8 cellular contexts compared by ENCODE assay signal in the genomic region with DNA sequence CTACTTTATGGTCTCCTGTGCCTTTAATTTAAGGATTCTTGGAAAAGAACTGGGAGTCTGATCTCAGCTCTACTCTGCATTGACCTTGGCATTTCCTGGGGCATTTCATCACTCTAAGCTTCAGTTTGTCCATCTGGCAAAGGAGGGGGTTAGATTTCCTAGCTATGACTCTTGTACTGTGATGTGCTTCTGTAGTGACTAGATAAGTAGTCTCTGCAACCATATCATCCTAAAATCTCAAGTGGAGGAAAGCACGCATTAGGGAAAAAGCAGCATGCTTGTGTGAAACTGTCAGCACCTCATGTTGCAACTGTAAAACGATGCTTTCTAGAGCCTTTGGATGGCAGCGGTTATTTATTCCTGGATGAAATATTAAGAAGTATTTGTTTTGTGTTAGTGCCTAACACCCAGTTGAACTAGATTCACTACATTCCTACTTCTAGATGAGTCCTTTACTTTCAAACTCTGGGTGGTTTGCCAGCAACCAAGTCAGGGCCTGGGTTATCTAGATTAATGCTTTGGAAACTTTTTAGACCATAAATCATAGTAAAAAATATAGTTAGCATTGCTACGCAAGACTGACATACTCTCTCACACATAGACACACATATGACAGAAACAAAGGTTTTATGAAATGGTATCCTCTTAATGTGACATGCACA. TPM values are rescaled to one million over a fixed set of nuclear protein-coding genes. Genes with fewer than 3 reads are reported as not detected.
DNase-seq lines count a peak whose midpoint lies in the region; ATAC-seq and TF ChIP-seq lines count a peak whose summit lies in the region.

No MANE protein-coding gene starts in this region.

- H3K36me3 ChIP-seq in hepatocyte (replicated peaks; ENCODE audit: insufficient read depth, low read depth) (no peaks in the 10 kb centered on the region), upper lobe of left lung (no peaks in the 10 kb centered on the region), Karpas-422 (ENCODE audit: insufficient read depth, low read length) (no peaks in the 10 kb centered on the region)

- H3K27me3 ChIP-seq in hepatocyte (no peaks in the 10 kb centered on the region), upper lobe of left lung (no peaks in the 10 kb centered on the region), Karpas-422 (ENCODE audit: low read length) (no peaks in the 10 kb centered on the region)

- H3K9ac ChIP-seq in Karpas-422 (ENCODE audit: low read length): no peak overlapping the region

- peak; percentile 18 for DNase-seq in NOMO-1 treated with DMSO at 0.1 percent for 48 hours (lab: John Stamatoyannopoulos, UW; ENCODE audit: unreplicated experiment)
- DNase-seq in NOMO-1 treated with dmso at 0.1 percent for 144 hours (lab: John Stamatoyannopoulos, UW; ENCODE audit: unreplicated experiment): no peak
- peak; percentile 63 for DNase-seq in hepatocyte (ENCODE audit: low spot score)
- DNase-seq in upper lobe of left lung: peak in 1 of 2 donors; percentile 30
- DNase-seq in Karpas-422: no peak

- TF ChIP-seq CTCF in WI38 (IDR thresholded peaks at IDR 0.05; ENCODE audit: low read depth, low read length) (no peak), hepatocyte (IDR thresholded peaks at IDR 0.05; ENCODE audit: poor library complexity) (no peak), upper lobe of left lung (IDR thresholded peaks at IDR 0.05) (no peak)

- H3K79me2 ChIP-seq in hepatocyte: peaks cover 76% of the 10 kb centered on the region
- H3K79me2 ChIP-seq in Karpas-422 (ENCODE audit: low read length): no peaks in the 10 kb centered on the region

- ATAC-seq in upper lobe of left lung (ENCODE audit: low FRiP score in 2 of 2): peak; percentile 86 to 93
- ATAC-seq in GM21381 (IDR thresholded peaks at IDR 0.05; ENCODE audit: unreplicated experiment): no peak
- ATAC-seq in HG03521 (IDR thresholded peaks at IDR 0.05; ENCODE audit: unreplicated experiment): no peak

- H3K27ac ChIP-seq in hepatocyte (peak overlapping the region; percentile 55), upper lobe of left lung (peak overlapping the region; percentile 7 to 75 (median 42)), Karpas-422 (ENCODE audit: low read length) (no peak overlapping the region)

- TF ChIP-seq EP300 in upper lobe of left lung (IDR thresholded peaks at IDR 0.05): peak in 2 of 4 donors; percentile 4 to 11

- H3K4me2 ChIP-seq in hepatocyte: peak overlapping the region; percentile 29
- H3K4me2 ChIP-seq in Karpas-422 (ENCODE audit: low read depth, low read length, poor library complexity, severe bottlenecking): no peak overlapping the region

- TF ChIP-seq POLR2A in upper lobe of left lung (IDR thresholded peaks at IDR 0.05): no peak

- no peak overlapping the region for H2AFZ ChIP-seq in hepatocyte
- no peak overlapping the region for H2AFZ ChIP-seq in Karpas-422 (ENCODE audit: low read length)

- WGBS in hepatocyte (ENCODE audit: low lambda C conversion rate, missing lambda C conversion rate): 41% methylated on average over 4 of the region's 4 CpGs
- 32 to 43% methylated on average over 4 of the region's 4 CpGs for WGBS in upper lobe of left lung, 2 donors

- H3K9me2 ChIP-seq in hepatocyte (replicated peaks; ENCODE audit: insufficient read depth): no peaks in the 10 kb centered on the region
- no peaks in the 10 kb centered on the region for H3K9me2 ChIP-seq in Karpas-422 (replicated peaks; ENCODE audit: insufficient read depth, low read length)

- H4K20me1 ChIP-seq in hepatocyte (ENCODE audit: insufficient read depth, poor library complexity, severe bottlenecking) (no peaks in the 10 kb centered on the region), Karpas-422 (ENCODE audit: insufficient read depth, low read depth, low read length) (peaks cover 27% of the 10 kb centered on the region)

- no peaks in the 10 kb centered on the region for H3K4me1 ChIP-seq in hepatocyte (ENCODE audit: insufficient read depth)
- H3K4me1 ChIP-seq in upper lobe of left lung: peaks cover 22 to 32% (median 28%) of the 10 kb centered on the region in 4 donors
- H3K4me1 ChIP-seq in Karpas-422 (ENCODE audit: low read length): no peaks in the 10 kb centered on the region; the same call in 1 of the 2 replicates

- H3K4me3 ChIP-seq in WI38 (ENCODE audit: low read depth, low read length) (peak overlapping the region; percentile 15; the same call in 1 of the 2 replicates), hepatocyte (no peak overlapping the region), upper lobe of left lung (no peak overlapping the region), Karpas-422 (ENCODE audit: low read length) (no peak overlapping the region)

- no peaks in the 10 kb centered on the region for H3K9me3 ChIP-seq in hepatocyte (ENCODE audit: low read depth)
- no peaks in the 10 kb centered on the region for H3K9me3 ChIP-seq in upper lobe of left lung
- H3K9me3 ChIP-seq in Karpas-422 (ENCODE audit: low read length): no peaks in the 10 kb centered on the region

RNA-seq across cellular contexts. Expression of a gene that starts 6.8 kb away (rescaled TPM):
- 8.8 and 9.1 TPM in 2 replicates for total RNA-seq in hepatocyte
- polyA plus RNA-seq in hepatocyte: 9.0 and 17.9 TPM in 2 replicates
- total RNA-seq in upper lobe of left lung: 10 to 100 TPM; 13.4 to 34.0 (median 18.8) TPM
- 3.6 and 4.1 TPM in 2 replicates for total RNA-seq in Karpas-422 (2014; rRNA removed; shearing (Covaris generic); ENCODE audit: low replicate concordance)

Comparison
In these comparisons a context has a peak if more than half of its experiments do, and no peak if none do; other contexts are left out.
1. DNase-seq: peak in NOMO-1 treated with DMSO at 0.1 percent for 48 hours (single experiment) and hepatocyte (single experiment); none in NOMO-1 treated with dmso at 0.1 percent for 144 hours (single experiment) and Karpas-422 (single experiment).
2. ATAC-seq: peak in upper lobe of left lung (2 of 2); none in GM21381 (single experiment) and HG03521 (single experiment).